27 cellular contexts compared by ENCODE assay signal in genomic region chr1:11697188-11697892, GRCh38. TPM values are rescaled to one million over a fixed set of nuclear protein-coding genes. Genes with fewer than 3 reads are reported as not detected.
DNase-seq lines count a peak whose midpoint lies in the region; ATAC-seq, FAIRE-seq and TF ChIP-seq lines count a peak whose summit lies in the region.
"Had no signal": no experiment of that assay in that cellular context is flagged by ENCODE, and none has a peak within 500 bp of the region (broad histone marks: within the 10 kb centered on the region; RNA-seq: fewer than 3 reads in every experiment).

No MANE protein-coding gene starts in this region.

- no peaks in the 10 kb centered on the region for H3K9me2 ChIP-seq in GM23338 (ENCODE audit: insufficient read depth)

- H3K27me3 ChIP-seq in GM23338 (ENCODE audit: insufficient read depth), result no peaks in the 10 kb centered on the region
- H3K27me3 ChIP-seq in bronchial epithelial cell (ENCODE audit: control insufficient read depth, insufficient read depth, low read length), result peaks cover 43% of the 10 kb centered on the region

- peaks cover 43% of the 10 kb centered on the region for H3K4me1 ChIP-seq in GM23338 (ENCODE audit: insufficient read depth)
- H3K4me1 ChIP-seq: Caco-2, HAP-1 had no signal

- H3K4me3 Mint-ChIP-seq in GM23338, result no peak overlapping the region
- H3K4me3 Mint-ChIP-seq: CD4-positive, alpha-beta memory T cell; HFFc6 had no signal

- FAIRE-seq in bronchial epithelial cell (lab: Jason Lieb, UNC), result peak; percentile 23
- FAIRE-seq: A204.1, GM12892, GM19239 had no signal

- no peaks in the 10 kb centered on the region for H3K9me3 Mint-ChIP-seq in GM23338
- H3K9me3 Mint-ChIP-seq: CD4-positive, alpha-beta memory T cell; HFFc6 had no signal

- H3K36me3 ChIP-seq in GM23338 (ENCODE audit: insufficient read depth) (no peaks in the 10 kb centered on the region; the same call in 1 of the 2 replicates), KOPT-K1 (ENCODE audit: insufficient read depth, low read length) (no peaks in the 10 kb centered on the region), bronchial epithelial cell (ENCODE audit: control insufficient read depth, insufficient read depth, low read length) (no peaks in the 10 kb centered on the region)
- H3K36me3 ChIP-seq: HAP-1 had no signal

- H3K4me3 ChIP-seq in GM23338 (no peak overlapping the region), bronchial epithelial cell (ENCODE audit: low read depth, low read length) (no peak overlapping the region)
- H3K4me3 ChIP-seq: HAP-1, SK-N-MC had no signal

- no peaks in the 10 kb centered on the region for H3K9me3 ChIP-seq in KOPT-K1 (ENCODE audit: insufficient read depth, low read length, poor library complexity, severe bottlenecking)
- H3K9me3 ChIP-seq: Caco-2, HAP-1 had no signal

- H3K79me2 ChIP-seq in GM23338 (replicated peaks; ENCODE audit: insufficient read depth), result peaks cover 59% of the 10 kb centered on the region

- peaks cover 42% of the 10 kb centered on the region for H3K4me1 Mint-ChIP-seq in GM23338

- no peaks in the 10 kb centered on the region; the same call in 1 of the 2 replicates for H4K20me1 ChIP-seq in GM23338 (replicated peaks; ENCODE audit: insufficient read depth)

- DNase-seq in GM23338 (ENCODE audit: low spot score), result no peak
- DNase-seq in bronchial epithelial cell (ENCODE audit: low read depth), result no peak
- peak; percentile 55 for DNase-seq in islet precursor cell
- DNase-seq in DMS53 (lab: John Stamatoyannopoulos, UW), result no peak
- DNase-seq in central memory CD4-positive, alpha-beta T cell, result no peak
- DNase-seq in NCI-H82 (lab: John Stamatoyannopoulos, UW), result no peak
- no peak for DNase-seq in NCI-H748 treated with DMSO at 0.1 percent for 48 hours (lab: John Stamatoyannopoulos, UW)
- DNase-seq: C1 segment of cervical spinal cord; Caco-2; CD4-positive, alpha-beta memory T cell; DMS 273 treated with DMSO at 0.1 percent for 48 hours; DND-41; HFFc6; MV-4-11; NCI-H1105; NCI-H146; NCI-H2029; NCI-H446; NCI-H524 treated with DMSO at 0.1 percent for 48 hours; SHP77 treated with DMSO at 0.1 percent for 48 hours had no signal

- peaks cover 12% of the 10 kb centered on the region for H3K27me3 Mint-ChIP-seq in GM23338 (ENCODE audit: insufficient read depth, low read depth, poor library complexity)

- peak; percentile 48 for ATAC-seq in GM23338

- H3K27ac ChIP-seq in GM23338 (ENCODE audit: low read depth) (no peak overlapping the region), KOPT-K1 (ENCODE audit: low read depth, low read length, poor library complexity, severe bottlenecking) (peak overlapping the region; percentile 61)
- H3K27ac ChIP-seq: RWPE1, SK-N-MC had no signal

- H3F3A ChIP-seq in GM23338 (replicated peaks; ENCODE audit: low read depth), result peaks cover 19% of the 10 kb centered on the region

- no peaks in the 10 kb centered on the region; the same call in 2 of the 3 replicates for H3K36me3 Mint-ChIP-seq in GM23338 (ENCODE audit: low read depth)
- H3K36me3 Mint-ChIP-seq: CD4-positive, alpha-beta memory T cell had no signal

- H3K27ac Mint-ChIP-seq in GM23338, result no peak overlapping the region
- H3K27ac Mint-ChIP-seq: HFFc6 had no signal

- H3K4me2 ChIP-seq in GM23338, result no peak overlapping the region

- TF ChIP-seq CTCF in GM23338 (conservative IDR thresholded peaks at IDR 0.05; ENCODE audit: low read depth in 2 of 2) (peak in 1 of 2 experiments; percentile 33; a peak in 2 of 4 replicates), bronchial epithelial cell (IDR thresholded peaks at IDR 0.05; ENCODE audit: insufficient read depth, low read length, severe bottlenecking) (no peak)

- no peak overlapping the region for H2AFZ ChIP-seq in GM23338

TF ChIP-seq in GM23338, 12 proteins besides CTCF, POLR2A, EP300 and RAD21:
- TF ChIP-seq ZNF114 (CRISPR knock-in tag; IDR thresholded peaks at IDR 0.05), result no peak
- no peak for TF ChIP-seq POLR2AphosphoS5 (IDR thresholded peaks at IDR 0.05; ENCODE audit: low read depth)
- no peak for TF ChIP-seq CREB1 (CRISPR knock-in tag; IDR thresholded peaks at IDR 0.05; ENCODE audit: low read depth)
- TF ChIP-seq ZNF331 (CRISPR knock-in tag; IDR thresholded peaks at IDR 0.05; ENCODE audit: low read depth), result no peak

RNA-seq across cellular contexts. Expression of gene DRAXIN, which starts 5.8 kb away (rescaled TPM):
- 22.6 and 23.0 TPM in 2 replicates for total RNA-seq in GM23338 (2014; rRNA removed; shearing (Covaris generic))
- polyA plus RNA-seq in GM23338 (2016; fragmentation: Nextera tagmentation; extraction: Ambion mirVana), result 7.4 and 7.6 TPM in 2 replicates
- not detected in 2 replicates for total RNA-seq in bronchial epithelial cell
- total RNA-seq: HFFc6 had no signal

RNA-seq across cellular contexts. Expression of gene MAD2L2, which starts 16.4 kb away (rescaled TPM):
- total RNA-seq in GM23338 (2014; rRNA removed; shearing (Covaris generic)), result 474 and 552 TPM in 2 replicates
- 478 and 498 TPM in 2 replicates for polyA plus RNA-seq in GM23338 (2016; fragmentation: Nextera tagmentation; extraction: Ambion mirVana)
- 41.6 and 44.5 TPM in 2 replicates for total RNA-seq in bronchial epithelial cell

RNA-seq across cellular contexts. Expression of gene FBXO6, which starts 33.3 kb away (rescaled TPM):
- total RNA-seq in GM23338 (2014; rRNA removed; shearing (Covaris generic)), result 0.58 and 0.90 TPM in 2 replicates
- polyA plus RNA-seq in GM23338 (2016; fragmentation: Nextera tagmentation; extraction: Ambion mirVana), result 0.40 and 0.89 TPM in 2 replicates
- total RNA-seq in bronchial epithelial cell, result 13.2 and 14.2 TPM in 2 replicates

RNA-seq across cellular contexts. Expression of gene AGTRAP, which starts 38.6 kb away (rescaled TPM):
- total RNA-seq in GM23338 (2014; rRNA removed; shearing (Covaris generic)), result 88.7 and 102 TPM in 2 replicates
- polyA plus RNA-seq in GM23338 (2016; fragmentation: Nextera tagmentation; extraction: Ambion mirVana), result 79.0 and 79.4 TPM in 2 replicates
- 48.4 and 55.3 TPM in 2 replicates for total RNA-seq in bronchial epithelial cell

RNA-seq across cellular contexts. Expression of gene FBXO44, which starts 42.7 kb away (rescaled TPM):
- 28.9 and 30.8 TPM in 2 replicates for total RNA-seq in GM23338 (2014; rRNA removed; shearing (Covaris generic))
- 22.0 and 22.3 TPM in 2 replicates for polyA plus RNA-seq in GM23338 (2016; fragmentation: Nextera tagmentation; extraction: Ambion mirVana)
- 9.0 and 14.7 TPM in 2 replicates for total RNA-seq in bronchial epithelial cell

Comparison
In these comparisons a context has a peak if more than half of its experiments do, and no peak if none do; other contexts are left out.
1. RNA of gene DRAXIN, which starts 5.8 kb away (total RNA-seq): 22.6 to 23.0 TPM in GM23338; not detected in bronchial epithelial cell; every median in the first group is over 10 times any median in the second.
2. RNA of gene MAD2L2, which starts 16.4 kb away (total RNA-seq): 474 to 552 TPM in GM23338; 41.6 to 44.5 TPM in bronchial epithelial cell; every median in the first group is over 10 times any median in the second.